Comparison of ENCODE assay signal across 14 cellular contexts in the genomic region with DNA sequence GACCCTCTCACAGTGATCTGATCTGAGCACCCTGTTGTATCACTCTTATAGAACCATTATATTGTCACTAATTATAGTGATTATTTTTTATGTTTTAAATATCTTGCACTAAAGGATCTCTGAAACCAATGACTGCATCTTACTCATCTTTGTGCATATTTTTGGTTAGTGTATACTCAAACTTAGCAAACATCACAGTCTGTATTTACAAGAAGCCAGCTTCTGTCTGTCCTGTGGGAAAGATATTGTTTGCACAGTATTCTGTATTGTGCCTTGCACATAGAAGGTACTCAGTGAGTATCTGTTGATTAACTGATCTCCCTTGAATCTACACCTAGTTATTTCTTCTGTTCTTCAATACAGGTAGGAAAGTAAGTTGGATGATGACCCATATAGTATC.
DNase-seq lines count a peak whose midpoint lies in the region; ATAC-seq and TF ChIP-seq lines count a peak whose summit lies in the region.
"Had no signal": no experiment of that assay in that cellular context is flagged by ENCODE, and none has a peak within 500 bp of the region (broad histone marks: within the 10 kb centered on the region; RNA-seq: fewer than 3 reads in every experiment).

No MANE protein-coding gene starts in this region.

- no peak for TF ChIP-seq EP300 in gastroesophageal sphincter (IDR thresholded peaks at IDR 0.05)

- H3K36me3 ChIP-seq in GM23248 (ENCODE audit: low read depth) (no peaks in the 10 kb centered on the region), gastroesophageal sphincter (no peaks in the 10 kb centered on the region), neural progenitor cell (no peaks in the 10 kb centered on the region)

- peaks cover 27% of the 10 kb centered on the region; the same call in 1 of the 2 replicates for H3K4me1 ChIP-seq in GM23248 (ENCODE audit: insufficient read depth)
- peaks cover 0 to 19% (median 0%) of the 10 kb centered on the region in 3 donors for H3K4me1 ChIP-seq in gastroesophageal sphincter
- H3K4me1 ChIP-seq in neural progenitor cell: peaks cover 13% of the 10 kb centered on the region
- H3K4me1 ChIP-seq: A549 had no signal

- peaks cover 48% of the 10 kb centered on the region for H3K36me3 Mint-ChIP-seq in neural progenitor cell

- H3K4me3 Mint-ChIP-seq in neural progenitor cell: no peak overlapping the region
- H3K4me3 Mint-ChIP-seq: CD14-positive monocyte; CD8-positive, alpha-beta T cell; GM23338; H9 had no signal

- in situ Hi-C loops in GM23248 (cut with MboI): no loop called here

- H3K4me2 ChIP-seq in GM23248 (ENCODE audit: unreplicated experiment) (no peak overlapping the region), neural progenitor cell (no peak overlapping the region)
- H3K4me2 ChIP-seq: A549, GM23338 had no signal

- H3K79me2 ChIP-seq in GM23248 (ENCODE audit: insufficient read depth) (peaks cover 88% of the 10 kb centered on the region), neural progenitor cell (ENCODE audit: low read depth) (peaks cover 65% of the 10 kb centered on the region)

- H3K4me1 Mint-ChIP-seq in neural progenitor cell: peaks cover 7% of the 10 kb centered on the region
- H3K4me1 Mint-ChIP-seq: CD14-positive monocyte had no signal

- ATAC-seq in gastroesophageal sphincter: no peak
- ATAC-seq: A549; CD8-positive, alpha-beta T cell; GM23338; HepG2 had no signal

- no peak overlapping the region for H3K27ac ChIP-seq in GM23248
- no peak overlapping the region for H3K27ac ChIP-seq in gastroesophageal sphincter
- no peak overlapping the region for H3K27ac ChIP-seq in neural progenitor cell
- H3K27ac ChIP-seq: A549 had no signal

- H3F3A ChIP-seq in GM23248 (ENCODE audit: insufficient read depth) (no peaks in the 10 kb centered on the region), neural progenitor cell (ENCODE audit: low read depth) (peaks cover 5% of the 10 kb centered on the region)

- H4K20me1 ChIP-seq in GM23248 (ENCODE audit: insufficient read depth) (no peaks in the 10 kb centered on the region), neural progenitor cell (ENCODE audit: low read depth) (no peaks in the 10 kb centered on the region)

- peaks cover 18% of the 10 kb centered on the region for H3K9me3 Mint-ChIP-seq in neural progenitor cell
- H3K9me3 Mint-ChIP-seq: CD8-positive, alpha-beta T cell; GM23338 had no signal

- H2AFZ ChIP-seq in GM23248 (no peak overlapping the region), neural progenitor cell (replicated peaks) (no peak overlapping the region)
- H2AFZ ChIP-seq: GM23338 had no signal

- no peak for TF ChIP-seq CTCF in gastroesophageal sphincter (IDR thresholded peaks at IDR 0.05)
- no peak for TF ChIP-seq CTCF in neural progenitor cell (IDR thresholded peaks at IDR 0.05)

- H3K27me3 ChIP-seq in GM23248 (replicated peaks; ENCODE audit: insufficient read depth) (no peaks in the 10 kb centered on the region), gastroesophageal sphincter (no peaks in the 10 kb centered on the region), neural progenitor cell (no peaks in the 10 kb centered on the region)

- H3K27ac Mint-ChIP-seq in neural progenitor cell: no peak overlapping the region
- H3K27ac Mint-ChIP-seq: CD14-positive monocyte; CD8-positive, alpha-beta T cell; GM23338 had no signal

- H3K27me3 Mint-ChIP-seq in neural progenitor cell (ENCODE audit: insufficient read depth, low read depth): no peaks in the 10 kb centered on the region

- no peak overlapping the region for H3K4me3 ChIP-seq in GM23248
- H3K4me3 ChIP-seq in gastroesophageal sphincter: no peak overlapping the region
- H3K4me3 ChIP-seq in neural progenitor cell: no peak overlapping the region
- H3K4me3 ChIP-seq: A549, GM23338 had no signal

- H3K9me2 ChIP-seq in GM23248 (ENCODE audit: insufficient read depth): no peaks in the 10 kb centered on the region

- TF ChIP-seq POLR2A in gastroesophageal sphincter (IDR thresholded peaks at IDR 0.05): no peak

- peak; percentile 43 for DNase-seq in GM23248
- peak; percentile 13 for DNase-seq in HCEC 1CT
- peak; percentile 65 for DNase-seq in NCI-H69 (lab: John Stamatoyannopoulos, UW)
- peak; percentile 17 for DNase-seq in iris pigment epithelial cell (ENCODE audit: low read depth)
- no peak for DNase-seq in stimulated activated naive CD4-positive, alpha-beta T cell (lab: John Stamatoyannopoulos, UW)
- no peak for DNase-seq in neural progenitor cell (ENCODE audit: low spot score)
- DNase-seq: CD8-positive, alpha-beta T cell; COR-L47; H9 had no signal

- H3K9me3 ChIP-seq in GM23248 (ENCODE audit: low read depth) (no peaks in the 10 kb centered on the region), gastroesophageal sphincter (no peaks in the 10 kb centered on the region), neural progenitor cell (ENCODE audit: low read depth) (no peaks in the 10 kb centered on the region)
- H3K9me3 ChIP-seq: A549 had no signal

- no peak overlapping the region for H3K9ac ChIP-seq in GM23248
- H3K9ac ChIP-seq in neural progenitor cell: no peak overlapping the region

Comparison
In these comparisons a context has a peak if more than half of its experiments do, and no peak if none do; other contexts are left out.
1. DNase-seq: peak in GM23248 (single experiment), HCEC 1CT (single experiment), NCI-H69 (single experiment) and iris pigment epithelial cell (single experiment); none in stimulated activated naive CD4-positive, alpha-beta T cell (0 of 6) and neural progenitor cell (single experiment).